19 cellular contexts compared by ENCODE assay signal in the genomic region with DNA sequence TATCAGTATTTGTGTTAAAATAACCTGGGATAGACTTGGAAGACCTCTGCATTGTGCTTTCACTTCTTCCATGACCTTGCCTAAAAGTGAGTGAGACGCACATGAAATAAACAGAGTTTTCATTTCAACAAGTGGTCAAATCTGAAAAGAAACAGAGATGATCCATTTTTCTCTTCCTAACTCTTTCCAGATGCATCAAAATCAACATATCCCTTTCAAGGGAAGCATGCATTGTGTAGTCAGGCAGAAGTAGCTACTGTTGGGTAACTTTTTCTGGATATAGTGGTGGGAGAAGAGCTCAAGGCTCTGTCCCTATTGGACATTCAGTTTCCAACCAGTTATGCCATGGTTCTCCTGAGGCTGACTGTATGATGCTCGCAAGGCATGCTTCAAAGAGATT.
DNase-seq lines count a peak whose midpoint lies in the region; ATAC-seq, FAIRE-seq and TF ChIP-seq lines count a peak whose summit lies in the region.
"Had no signal": no experiment of that assay in that cellular context is flagged by ENCODE, and none has a peak within 500 bp of the region (broad histone marks: within the 10 kb centered on the region; RNA-seq: fewer than 3 reads in every experiment).

No MANE protein-coding gene starts in this region.

- H3K4me3 ChIP-seq in A549 (no peak overlapping the region), fibroblast of mammary gland (ENCODE audit: control insufficient read depth, low read depth, low read length) (no peak overlapping the region), keratinocyte (ENCODE audit: control insufficient read depth in 2 of 3, extremely low read depth in 1 of 3, insufficient read depth in 2 of 3, low read depth in 1 of 3, low read length in 3 of 3) (no peak overlapping the region), PC-9 (no peak overlapping the region)
- H3K4me3 ChIP-seq: BLaER1 treated with 17β-estradiol and CSF1 and Interleukin-3, amounts not matched to agents 10 nM and 100 nM; GM12878; GM23248; HAP-1 had no signal

- no peaks in the 10 kb centered on the region for H3K79me2 ChIP-seq in keratinocyte (ENCODE audit: control insufficient read depth, insufficient read depth, low read length)
- no peaks in the 10 kb centered on the region for H3K79me2 ChIP-seq in PC-9 (ENCODE audit: low read depth)

- no TSS peak for BruUV-seq in PC-9 (replicated peaks; lab: Mats Ljungman, UMichigan)

- intact Hi-C loops in PC-9 (cut with micrococcal nuclease; ENCODE audit: unreplicated experiment) = no loop called here

- no peak for TF ChIP-seq EP300 in A549 (IDR thresholded peaks at IDR 0.05)

- H3K9me2 ChIP-seq in PC-9 (ENCODE audit: insufficient read depth) = no peaks in the 10 kb centered on the region

- H3K4me1 ChIP-seq in A549 (peaks cover 4% of the 10 kb centered on the region; the same call in 1 of the 3 replicates), keratinocyte (ENCODE audit: control insufficient read depth, extremely low read depth, insufficient read depth, low read length) (no peaks in the 10 kb centered on the region), PC-9 (replicated peaks; ENCODE audit: insufficient read depth) (no peaks in the 10 kb centered on the region)
- H3K4me1 ChIP-seq: BLaER1 treated with 17β-estradiol and CSF1 and Interleukin-3, amounts not matched to agents 10 nM and 100 nM; HAP-1 had no signal

- H3K4me2 ChIP-seq in A549 (no peak overlapping the region), keratinocyte (ENCODE audit: control insufficient read depth, extremely low read depth, insufficient read depth, low read depth, low read length) (no peak overlapping the region), PC-9 (no peak overlapping the region)
- H3K4me2 ChIP-seq: BLaER1 treated with 17β-estradiol and CSF1 and Interleukin-3, amounts not matched to agents 10 nM and 100 nM had no signal

- peaks cover 0 to 2% (median under 1%) of the 10 kb centered on the region in 6 donors for H3K9me3 Mint-ChIP-seq in immature natural killer cell
- H3K9me3 Mint-ChIP-seq: CD8-positive, alpha-beta T cell had no signal

- ATAC-seq in A549 = no peak
- ATAC-seq in SK-N-SH treated with all-trans-retinoic acid at 6 μM for 48 hours = peak; percentile 58
- no peak for ATAC-seq in HG03354 (IDR thresholded peaks at IDR 0.05; ENCODE audit: poor library complexity, severe bottlenecking, unreplicated experiment)
- ATAC-seq: CD8-positive, alpha-beta T cell; GM12878 had no signal

- H3K27ac ChIP-seq in A549 (no peak overlapping the region), keratinocyte (ENCODE audit: control insufficient read depth, insufficient read depth, low read length) (no peak overlapping the region), PC-9 (no peak overlapping the region)
- H3K27ac ChIP-seq: 22Rv1; BLaER1 treated with 17β-estradiol and CSF1 and Interleukin-3, amounts not matched to agents 10 nM and 100 nM; GM23248; HL-60 had no signal

- TF ChIP-seq CTCF in A549 (IDR thresholded peaks at IDR 0.05) = no peak
- TF ChIP-seq CTCF in fibroblast of mammary gland (conservative IDR thresholded peaks at IDR 0.05; ENCODE audit: control insufficient read depth, insufficient read depth, low read depth, low read length) = no peak
- no peak for TF ChIP-seq CTCF in keratinocyte (optimal IDR thresholded peaks at IDR 0.05 in 1 of 3, IDR thresholded peaks at IDR 0.05 in 1 of 3, conservative IDR thresholded peaks at IDR 0.05 in 1 of 3; ENCODE audit: extremely low read depth in 1 of 3, insufficient read depth in 2 of 3, low read length in 3 of 3)
- TF ChIP-seq CTCF in PC-9 (conservative IDR thresholded peaks at IDR 0.05) = no peak

- H3K27me3 ChIP-seq in keratinocyte (ENCODE audit: control insufficient read depth, extremely low read depth, insufficient read depth, low read length) (no peaks in the 10 kb centered on the region), PC-9 (ENCODE audit: insufficient read depth, low read depth) (no peaks in the 10 kb centered on the region)
- H3K27me3 ChIP-seq: BLaER1 treated with 17β-estradiol and CSF1 and Interleukin-3, amounts not matched to agents 10 nM and 100 nM had no signal

- no peak overlapping the region for H3K9ac ChIP-seq in keratinocyte (ENCODE audit: control insufficient read depth, extremely low read depth, insufficient read depth, low read length)
- H3K9ac ChIP-seq: BLaER1 treated with 17β-estradiol and CSF1 and Interleukin-3, amounts not matched to agents 10 nM and 100 nM; GM23248 had no signal

- no peaks in the 10 kb centered on the region for H3F3A ChIP-seq in PC-9 (ENCODE audit: insufficient read depth, low read depth)

- H3K27me3 Mint-ChIP-seq in immature natural killer cell (ENCODE audit: low read depth in 3 of 3) = peaks cover 2 to 3% (median 2%) of the 10 kb centered on the region in 3 donors
- H3K27me3 Mint-ChIP-seq: B cell had no signal

- H3K4me1 Mint-ChIP-seq in immature natural killer cell = no peaks in the 10 kb centered on the region
- H3K4me1 Mint-ChIP-seq: B cell had no signal

- CTCF ChIA-PET in A549 (lab: Yijun Ruan, JAX) (interaction anchor here (0.8 to 1.4 kb wide), 5 partner anchors 10 to 361 kb away, joined by 3 to 5 read pairs (median 3); no protein-coding TSS in a partner anchor), PC-9 (lab: Charles Lee) (interaction anchor here (0.7 kb wide), 1 partner anchor 10 kb away, joined by 3 read pairs; no protein-coding TSS in a partner anchor)

- H3K36me3 Mint-ChIP-seq in immature natural killer cell = no peaks in the 10 kb centered on the region
- H3K36me3 Mint-ChIP-seq: CD8-positive, alpha-beta T cell had no signal

- no peak for DNase-seq in A549 (ENCODE audit: low read depth in 1 of 2, low spot score in 1 of 2)
- DNase-seq in fibroblast of mammary gland (ENCODE audit: low read depth) = peak; percentile 38
- DNase-seq in keratinocyte (ENCODE audit: low read depth, low spot score) = no peak
- DNase-seq in PC-9 = no peak
- no peak for DNase-seq in immature natural killer cell
- DNase-seq in NCI-H524 treated with DMSO at 0.1 percent for 48 hours (lab: John Stamatoyannopoulos, UW) = no peak
- DNase-seq: Calu3; CD8-positive, alpha-beta T cell; DMS79 treated with DMSO at 0.1 percent for 48 hours; GF-D8; GM23248 had no signal

- no peaks in the 10 kb centered on the region for H3K36me3 ChIP-seq in keratinocyte (ENCODE audit: control insufficient read depth in 2 of 2, extremely low read depth in 1 of 2, insufficient read depth in 2 of 2, low read length in 2 of 2)
- no peaks in the 10 kb centered on the region for H3K36me3 ChIP-seq in PC-9 (ENCODE audit: low read depth)
- H3K36me3 ChIP-seq: BLaER1 treated with 17β-estradiol and CSF1 and Interleukin-3, amounts not matched to agents 10 nM and 100 nM; HAP-1 had no signal

- H3K4me3 Mint-ChIP-seq in immature natural killer cell = no peak overlapping the region
- H3K4me3 Mint-ChIP-seq: B cell; CD8-positive, alpha-beta T cell had no signal

- dilution Hi-C loops in keratinocyte (cut with MboI; ENCODE audit: extremely low pct_ligation_motif_present, low sequenced_read_pairs) = no loop called here

- H3K27ac Mint-ChIP-seq in immature natural killer cell = no peak overlapping the region
- H3K27ac Mint-ChIP-seq: B cell; CD8-positive, alpha-beta T cell had no signal

- WGBS in A549 (ENCODE audit: missing lambda C conversion rate) = 90% methylated on average over 2 of the region's 2 CpGs

- TF ChIP-seq POLR2A in A549 (IDR thresholded peaks at IDR 0.05; ENCODE audit: low read length) = no peak

- H2AFZ ChIP-seq in keratinocyte (ENCODE audit: control insufficient read depth, low read length) (no peak overlapping the region), PC-9 (no peak overlapping the region)
- H2AFZ ChIP-seq: GM23248 had no signal

- H4K20me1 ChIP-seq in keratinocyte (ENCODE audit: control insufficient read depth, extremely low read depth, insufficient read depth, low read length) = no peaks in the 10 kb centered on the region
- H4K20me1 ChIP-seq in PC-9 (ENCODE audit: insufficient read depth) = no peaks in the 10 kb centered on the region
- H4K20me1 ChIP-seq: BLaER1 treated with 17β-estradiol and CSF1 and Interleukin-3, amounts not matched to agents 10 nM and 100 nM had no signal

- no peak for TF ChIP-seq RAD21 in A549 (conservative IDR thresholded peaks at IDR 0.05 in 1 of 2, IDR thresholded peaks at IDR 0.05 in 1 of 2)

- FAIRE-seq in A549 (lab: Jason Lieb, UNC) (peak; percentile 91), keratinocyte (lab: Jason Lieb, UNC) (peak; percentile 72)
- FAIRE-seq: GM12878 had no signal

- no peaks in the 10 kb centered on the region for H3K9me1 ChIP-seq in keratinocyte (ENCODE audit: control insufficient read depth, extremely low read depth, insufficient read depth, low read length)

- POLR2A ChIA-PET in A549 (lab: Yijun Ruan, JAX) = no interaction called here
- POLR2A ChIA-PET in PC-9 (lab: Charles Lee; ENCODE audit: unreplicated experiment) = interaction anchor here (0.7 kb wide), 1 partner anchor 12 kb away, joined by 4 read pairs; no protein-coding TSS in a partner anchor

- H3K9me3 ChIP-seq in A549 (no peaks in the 10 kb centered on the region), keratinocyte (ENCODE audit: control insufficient read depth, low read depth, low read length) (no peaks in the 10 kb centered on the region), PC-9 (ENCODE audit: insufficient read depth, low read depth) (no peaks in the 10 kb centered on the region)
- H3K9me3 ChIP-seq: BLaER1 treated with 17β-estradiol and CSF1 and Interleukin-3, amounts not matched to agents 10 nM and 100 nM; HAP-1 had no signal

TF ChIP-seq in A549, 52 proteins besides CTCF, POLR2A, EP300 and RAD21 (continues in another document):
- TF ChIP-seq HOXB5 (CRISPR knock-in tag; IDR thresholded peaks at IDR 0.05) (no peak), SREBF2 (IDR thresholded peaks at IDR 0.05) (no peak), HDAC2 (IDR thresholded peaks at IDR 0.05) (no peak), RFX5 (IDR thresholded peaks at IDR 0.05) (no peak)
- TF ChIP-seq, protein P1, sequence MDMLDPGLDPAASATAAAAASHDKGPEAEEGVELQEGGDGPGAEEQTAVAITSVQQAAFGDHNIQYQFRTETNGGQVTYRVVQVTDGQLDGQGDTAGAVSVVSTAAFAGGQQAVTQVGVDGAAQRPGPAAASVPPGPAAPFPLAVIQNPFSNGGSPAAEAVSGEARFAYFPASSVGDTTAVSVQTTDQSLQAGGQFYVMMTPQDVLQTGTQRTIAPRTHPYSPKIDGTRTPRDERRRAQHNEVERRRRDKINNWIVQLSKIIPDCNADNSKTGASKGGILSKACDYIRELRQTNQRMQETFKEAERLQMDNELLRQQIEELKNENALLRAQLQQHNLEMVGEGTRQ (IDR thresholded peaks at IDR 0.05) = no peak
